7 cellular contexts compared by ENCODE assay signal in genomic region chr17:7126386-7126785, GRCh38. TPM values are rescaled to one million over a fixed set of nuclear protein-coding genes. Genes with fewer than 3 reads are reported as not detected.
"Had no signal": no experiment of that assay in that cellular context is flagged by ENCODE, and none has a peak within 500 bp of the region (broad histone marks: within the 10 kb centered on the region; RNA-seq: fewer than 3 reads in every experiment).

No MANE protein-coding gene starts in this region.

RNA-seq across cellular contexts. Expression of gene ASGR2, which starts 11.8 kb away (rescaled TPM):
- total RNA-seq: LHCN-M2, MCF 10A, NCI-H460, OCI-LY7, PC-9, RPMI7951, SJSA1 had no signal

RNA-seq across cellular contexts. Expression of gene CLEC10A, which starts 46.3 kb away (rescaled TPM):
- total RNA-seq: LHCN-M2, MCF 10A, NCI-H460, OCI-LY7, PC-9, RPMI7951, SJSA1 had no signal

RNA-seq across cellular contexts. Expression of gene ASGR1, which starts 52.8 kb away (rescaled TPM):
- total RNA-seq: RPMI7951 had no signal
